In genomic region chr13:27978301-27978968, GRCh38 we compare ENCODE assay signal across 17 cellular contexts. TPM values are rescaled to one million over a fixed set of nuclear protein-coding genes. Genes with fewer than 3 reads are reported as not detected.
DNase-seq lines count a peak whose midpoint lies in the region; ATAC-seq, FAIRE-seq and TF ChIP-seq lines count a peak whose summit lies in the region.
"Had no signal": no experiment of that assay in that cellular context is flagged by ENCODE, and none has a peak within 500 bp of the region (broad histone marks: within the 10 kb centered on the region; RNA-seq: fewer than 3 reads in every experiment).

No MANE protein-coding gene starts in this region.

- H3K4me3 ChIP-seq in Caco-2 (ENCODE audit: low read depth, low read length) = peak overlapping the region; percentile 85
- no peak overlapping the region for H3K4me3 ChIP-seq in endothelial cell of umbilical vein (replicated peaks in 1 of 3; ENCODE audit: insufficient read depth in 1 of 3, low read depth in 1 of 3, low read length in 3 of 3)
- peak overlapping the region; percentile 3 for H3K4me3 ChIP-seq in ovary
- no peak overlapping the region for H3K4me3 ChIP-seq in lower lobe of right lung
- H3K4me3 ChIP-seq: SK-N-MC had no signal

- no peak overlapping the region for H3K9ac ChIP-seq in endothelial cell of umbilical vein (replicated peaks; ENCODE audit: extremely low read depth, insufficient read depth, low read length)

- 1 to 3% (median 1%) methylated on average over 23 to 65 of the region's 65 CpGs for WGBS in ovary, 3 donors

- intact Hi-C loops in Caco-2 (cut with micrococcal nuclease; ENCODE audit: unreplicated experiment) (loop anchor here (1.0 to 2.0 kb wide), 2 partner anchors 9 to 18 kb away; partner anchors contain the start of gene CDX2), endothelial cell of umbilical vein (cut with micrococcal nuclease) (no loop called here), ovary (cut with DNase I) (loop anchor here in 2 of 4 donors (10.0 kb wide), 2 partner anchors 604 to 614 kb away; no protein-coding TSS in a partner anchor), lower lobe of right lung (cut with DNase I) (no loop called here)

- no peak overlapping the region for H3K4me2 ChIP-seq in endothelial cell of umbilical vein (ENCODE audit: insufficient read depth, low read length)

- TF ChIP-seq EP300 in ovary (IDR thresholded peaks at IDR 0.05) = no peak

- H3K9me3 ChIP-seq in Caco-2 (no peaks in the 10 kb centered on the region), endothelial cell of umbilical vein (replicated peaks; ENCODE audit: control insufficient read depth, insufficient read depth, low read length) (no peaks in the 10 kb centered on the region), ovary (no peaks in the 10 kb centered on the region), lower lobe of right lung (no peaks in the 10 kb centered on the region)

- H3K9me1 ChIP-seq in endothelial cell of umbilical vein (replicated peaks; ENCODE audit: control insufficient read depth, extremely low read depth, insufficient read depth, low read length) = no peaks in the 10 kb centered on the region

- H3K36me3 ChIP-seq in Caco-2 (ENCODE audit: control insufficient read depth, insufficient read depth, low read length) (no peaks in the 10 kb centered on the region), endothelial cell of umbilical vein (ENCODE audit: control insufficient read depth in 2 of 2, extremely low read depth in 1 of 2, insufficient read depth in 2 of 2, low read length in 2 of 2) (no peaks in the 10 kb centered on the region), ovary (no peaks in the 10 kb centered on the region), lower lobe of right lung (no peaks in the 10 kb centered on the region)

- H3K27ac Mint-ChIP-seq in Caco-2 (ENCODE audit: unreplicated experiment) = peak overlapping the region; percentile 79

- peak overlapping the region; percentile 82 for H3K4me3 Mint-ChIP-seq in Caco-2 (ENCODE audit: unreplicated experiment)

- no peaks in the 10 kb centered on the region for H3K9me3 Mint-ChIP-seq in Caco-2 (ENCODE audit: unreplicated experiment)

- peak; percentile 76 to 92 for DNase-seq in Caco-2
- peak; percentile 18 for DNase-seq in HEK293T (ENCODE audit: extremely low spot score)
- no peak for DNase-seq in endothelial cell of umbilical vein (ENCODE audit: low read depth, low spot score)
- no peak for DNase-seq in ovary
- DNase-seq in NCI-H1930 (lab: John Stamatoyannopoulos, UW) = no peak
- no peak for DNase-seq in HK-2 (ENCODE audit: unreplicated experiment)
- no peak for DNase-seq in activated gamma-delta T cell treated with Interleukin-2 at 50 U/mL for 16 hours
- DNase-seq in lower lobe of right lung = no peak
- DNase-seq: amygdala; GDM1; mesenchymal stem cell; NCI-H345; stimulated activated CD4-positive, alpha-beta T cell treated with anti-CD3 and anti-CD28 coated beads, Interleukin-2, amount 100 ng/mL, for 24 hours had no signal

- no peak for TF ChIP-seq POLR2A in endothelial cell of umbilical vein (IDR thresholded peaks at IDR 0.05; ENCODE audit: low read depth, low read length)
- no peak for TF ChIP-seq POLR2A in ovary (IDR thresholded peaks at IDR 0.05)

- CTCF ChIA-PET in Caco-2 (lab: Charles Lee) = interaction anchor here (0.6 to 1.7 kb wide), 7 partner anchors 9 to 617 kb away, joined by 3 to 10 read pairs (median 7); partner anchors contain the start of gene CDX2
- CTCF ChIA-PET in HEK293T (lab: Yijun Ruan, JAX) = interaction anchor here (1.1 kb wide), 1 partner anchor 603 kb away, joined by 3 read pairs; no protein-coding TSS in a partner anchor
- CTCF ChIA-PET in endothelial cell of umbilical vein (lab: Charles Lee) = interaction anchor here (0.6 to 1.5 kb wide), 4 partner anchors 13 to 1031 kb away, joined by 4 to 8 read pairs (median 4); no protein-coding TSS in a partner anchor

- no peaks in the 10 kb centered on the region for H3K27me3 Mint-ChIP-seq in Caco-2 (ENCODE audit: insufficient read depth, unreplicated experiment)

- H3K79me2 ChIP-seq in endothelial cell of umbilical vein (ENCODE audit: control insufficient read depth, insufficient read depth, low read length) = no peaks in the 10 kb centered on the region

- no peaks in the 10 kb centered on the region for H4K20me1 ChIP-seq in endothelial cell of umbilical vein (replicated peaks; ENCODE audit: control insufficient read depth, extremely low read depth, insufficient read depth, low read length)

- no peaks in the 10 kb centered on the region for H3K27me3 ChIP-seq in Caco-2 (replicated peaks; ENCODE audit: control insufficient read depth, insufficient read depth, low read length)
- H3K27me3 ChIP-seq in endothelial cell of umbilical vein (ENCODE audit: control insufficient read depth in 2 of 2, insufficient read depth in 2 of 2, low read length in 2 of 2) = peaks cover 81 to 94% of the 10 kb centered on the region in 2 experiments
- no peaks in the 10 kb centered on the region for H3K27me3 ChIP-seq in ovary
- peaks cover 100% of the 10 kb centered on the region for H3K27me3 ChIP-seq in lower lobe of right lung (ENCODE audit: low read depth)

- dilution Hi-C loops in endothelial cell of umbilical vein (cut with MboI; ENCODE audit: extremely low pct_ligation_motif_present, low sequenced_read_pairs) = no loop called here

- FAIRE-seq in endothelial cell of umbilical vein (lab: Jason Lieb, UNC) = no peak
- FAIRE-seq: GM18507, HTR-8/SVneo had no signal

- no peak overlapping the region for H2AFZ ChIP-seq in endothelial cell of umbilical vein (ENCODE audit: low read depth, low read length)

- TF ChIP-seq CTCF in Caco-2 (IDR thresholded peaks at IDR 0.05; ENCODE audit: insufficient read depth in 1 of 2, low read depth in 1 of 2, low read length in 1 of 2, severe bottlenecking in 1 of 2, unreplicated experiment in 1 of 2) (no peak), endothelial cell of umbilical vein (IDR thresholded peaks at IDR 0.05; ENCODE audit: extremely low read depth in 1 of 2, insufficient read depth in 1 of 2, low read depth in 1 of 2, low read length in 2 of 2) (no peak), ovary (IDR thresholded peaks at IDR 0.05) (no peak), lower lobe of right lung (IDR thresholded peaks at IDR 0.05) (no peak)

- H3K36me3 Mint-ChIP-seq in Caco-2 (ENCODE audit: insufficient read depth, unreplicated experiment) = peaks cover 5% of the 10 kb centered on the region

- BruUV-seq in Caco-2 (replicated peaks; lab: Mats Ljungman, UMichigan) = no TSS peak
- no TSS peak for BruUV-seq in endothelial cell of umbilical vein (replicated peaks; lab: Mats Ljungman, UMichigan)

- H3K4me1 ChIP-seq in Caco-2 (peaks cover 42% of the 10 kb centered on the region), endothelial cell of umbilical vein (ENCODE audit: control insufficient read depth, extremely low read depth, insufficient read depth, low read length) (no peaks in the 10 kb centered on the region), ovary (ENCODE audit: insufficient read depth) (no peaks in the 10 kb centered on the region), lower lobe of right lung (peaks cover 15% of the 10 kb centered on the region)

- no peak overlapping the region for H3K27ac ChIP-seq in endothelial cell of umbilical vein (ENCODE audit: insufficient read depth, low read depth, low read length)
- H3K27ac ChIP-seq in ovary = no peak overlapping the region
- H3K27ac ChIP-seq in lower lobe of right lung = no peak overlapping the region
- H3K27ac ChIP-seq: SK-N-MC had no signal

- H3K4me1 Mint-ChIP-seq in Caco-2 (ENCODE audit: low read depth, unreplicated experiment) = peaks cover 37% of the 10 kb centered on the region

- POLR2A ChIA-PET in Caco-2 (lab: Charles Lee) = interaction anchor here (0.5 to 2.0 kb wide), 3 partner anchors 9 to 681 kb away, joined by 3 to 13 read pairs (median 3); partner anchors contain the start of genes CDX2 and POMP
- POLR2A ChIA-PET in HEK293T (lab: Yijun Ruan, JAX) = interaction anchor here (0.6 to 1.4 kb wide), 2 partner anchors 10 kb away, joined by 4 to 5 read pairs; partner anchors contain the start of gene CDX2
- POLR2A ChIA-PET in endothelial cell of umbilical vein (lab: Charles Lee) = no interaction called here

- ATAC-seq in lower lobe of right lung = no peak

RNA-seq across cellular contexts. Expression of gene CDX2, which starts 9.3 kb away (rescaled TPM):
- 104 and 109 TPM in 2 replicates for total RNA-seq in Caco-2 (2022)
- total RNA-seq in endothelial cell of umbilical vein = not detected in 2 replicates
- not detected in 2 replicates for polyA plus RNA-seq in endothelial cell of umbilical vein
- polyA plus RNA-seq in endothelial cell of umbilical vein (2011; cell fraction: cytosol; rRNA removed) = not detected in 2 replicates
- not detected in 2 replicates for polyA plus RNA-seq in endothelial cell of umbilical vein (2011; cell fraction: nucleus; rRNA removed)
- not detected in 2 replicates for polyA plus RNA-seq in endothelial cell of umbilical vein (2012)
- not detected in 2 replicates for polyA minus RNA-seq in endothelial cell of umbilical vein
- polyA minus RNA-seq in endothelial cell of umbilical vein (2011; cell fraction: cytosol; rRNA and poly(A)+ RNA removed) = not detected
- polyA minus RNA-seq in endothelial cell of umbilical vein (2011; cell fraction: nucleus; rRNA and poly(A)+ RNA removed) = not detected in 2 replicates
- under 1 TPM in 2 of 7 donors, not detected in 5; 0.12 to 0.26 TPM for total RNA-seq in ovary
- polyA plus RNA-seq in ovary = under 1 TPM in 1 of 2 donors, not detected in 1; 0.02 TPM
- not detected for total RNA-seq in lower lobe of right lung
- total RNA-seq: dermis blood vessel endothelial cell had no signal

RNA-seq across cellular contexts. Expression of gene URAD, which starts 10.1 kb away (rescaled TPM):
- total RNA-seq in Caco-2 (2022) (5.2 and 8.1 TPM in 2 replicates), endothelial cell of umbilical vein (not detected in 2 replicates), ovary (not detected), lower lobe of right lung (not detected)
- polyA plus RNA-seq in endothelial cell of umbilical vein (not detected in 2 replicates), ovary (not detected)
- not detected in 2 replicates for polyA plus RNA-seq in endothelial cell of umbilical vein (2011; cell fraction: cytosol; rRNA removed)
- polyA plus RNA-seq in endothelial cell of umbilical vein (2011; cell fraction: nucleus; rRNA removed) = not detected in 2 replicates
- polyA plus RNA-seq in endothelial cell of umbilical vein (2012) = not detected in 2 replicates
- not detected in 2 replicates for polyA minus RNA-seq in endothelial cell of umbilical vein
- not detected for polyA minus RNA-seq in endothelial cell of umbilical vein (2011; cell fraction: cytosol; rRNA and poly(A)+ RNA removed)
- polyA minus RNA-seq in endothelial cell of umbilical vein (2011; cell fraction: nucleus; rRNA and poly(A)+ RNA removed) = not detected in 2 replicates
- total RNA-seq: dermis blood vessel endothelial cell had no signal

RNA-seq across cellular contexts. Expression of gene PDX1, which starts 58.6 kb away (rescaled TPM):
- total RNA-seq in Caco-2 (2022) = 3.7 and 3.9 TPM in 2 replicates
- total RNA-seq in endothelial cell of umbilical vein = not detected in 2 replicates
- polyA plus RNA-seq in endothelial cell of umbilical vein = not detected in 2 replicates
- not detected in 2 replicates for polyA plus RNA-seq in endothelial cell of umbilical vein (2011; cell fraction: cytosol; rRNA removed)
- not detected in 2 replicates for polyA plus RNA-seq in endothelial cell of umbilical vein (2011; cell fraction: nucleus; rRNA removed)
- not detected in 2 replicates for polyA plus RNA-seq in endothelial cell of umbilical vein (2012)
- not detected in 2 replicates for polyA minus RNA-seq in endothelial cell of umbilical vein
- polyA minus RNA-seq in endothelial cell of umbilical vein (2011; cell fraction: cytosol; rRNA and poly(A)+ RNA removed) = not detected
- polyA minus RNA-seq in endothelial cell of umbilical vein (2011; cell fraction: nucleus; rRNA and poly(A)+ RNA removed) = not detected in 2 replicates
- total RNA-seq in ovary = not detected
- polyA plus RNA-seq in ovary = not detected
- not detected for total RNA-seq in lower lobe of right lung
- total RNA-seq: dermis blood vessel endothelial cell had no signal

Comparison
In these comparisons a context has a peak if more than half of its experiments do, and no peak if none do; other contexts are left out.
1. DNase-seq: peak in Caco-2 (2 of 2) and HEK293T (single experiment); none in endothelial cell of umbilical vein (single experiment), ovary (0 of 5), NCI-H1930 (0 of 2), HK-2 (single experiment), activated gamma-delta T cell treated with Interleukin-2 at 50 U/mL for 16 hours (single experiment) and lower lobe of right lung (single experiment).
2. H3K4me3 ChIP-seq: peak in Caco-2 (single experiment) and ovary (single experiment); none in endothelial cell of umbilical vein (0 of 3) and lower lobe of right lung (single experiment).
3. RNA of gene CDX2, which starts 9.3 kb away (total RNA-seq): 104 to 109 TPM in Caco-2; not detected in endothelial cell of umbilical vein, 0.12 to 0.26 TPM in ovary and not detected in lower lobe of right lung (single experiment); every median in the first group is over 10 times any median in the second.